ENCODE assay signal across 10 cellular contexts in genomic region chr5:39016587-39017275, GRCh38. TPM values are rescaled to one million over a fixed set of nuclear protein-coding genes. Genes with fewer than 3 reads are reported as not detected.
DNase-seq lines count a peak whose midpoint lies in the region; ATAC-seq and TF ChIP-seq lines count a peak whose summit lies in the region.
"Had no signal": no experiment of that assay in that cellular context is flagged by ENCODE, and none has a peak within 500 bp of the region (broad histone marks: within the 10 kb centered on the region; RNA-seq: fewer than 3 reads in every experiment).

No MANE protein-coding gene starts in this region.

- H3K9me3 Mint-ChIP-seq in CD4-positive, alpha-beta T cell = peaks cover 7% of the 10 kb centered on the region
- H3K9me3 Mint-ChIP-seq in osteocyte (ENCODE audit: unreplicated experiment) = peaks cover 3% of the 10 kb centered on the region

- H3K36me3 Mint-ChIP-seq in CD4-positive, alpha-beta T cell (ENCODE audit: low read depth) = peaks cover 95% of the 10 kb centered on the region
- H3K36me3 Mint-ChIP-seq in osteocyte (ENCODE audit: unreplicated experiment) = peaks cover 34% of the 10 kb centered on the region

- H3K4me3 Mint-ChIP-seq in CD4-positive, alpha-beta T cell = no peak overlapping the region
- H3K4me3 Mint-ChIP-seq in osteocyte (ENCODE audit: unreplicated experiment) = no peak overlapping the region

- no peaks in the 10 kb centered on the region for H3K27me3 Mint-ChIP-seq in CD4-positive, alpha-beta T cell
- H3K27me3 Mint-ChIP-seq in osteocyte (ENCODE audit: unreplicated experiment) = no peaks in the 10 kb centered on the region
- H3K27me3 Mint-ChIP-seq: effector memory CD8-positive, alpha-beta T cell had no signal

- TF ChIP-seq CTCF in CD4-positive, alpha-beta T cell (IDR thresholded peaks at IDR 0.05) = no peak
- no peak for TF ChIP-seq CTCF in HEK293 (tag by site-specific recombination; IDR thresholded peaks at IDR 0.05)
- no peak for TF ChIP-seq CTCF in brain microvascular endothelial cell (IDR thresholded peaks at IDR 0.05; ENCODE audit: low read depth, low read length, missing control alignments)
- TF ChIP-seq CTCF in osteocyte (IDR thresholded peaks at IDR 0.05) = no peak

- CTCF ChIA-PET in CD4-positive, alpha-beta T cell (lab: Charles Lee) = interaction anchor here (1.3 kb wide), 1 partner anchor 13 kb away, joined by 3 read pairs; no protein-coding TSS in a partner anchor
- CTCF ChIA-PET in HEK293 (lab: Yijun Ruan, JAX) = no interaction called here

- H3K4me1 ChIP-seq in HEK293 (ENCODE audit: control insufficient read depth, insufficient read depth, low read length) = no peaks in the 10 kb centered on the region

- H3K4me3 ChIP-seq in HEK293 (ENCODE audit: low read depth, low read length) (no peak overlapping the region), brain microvascular endothelial cell (ENCODE audit: low read depth, low read length) (no peak overlapping the region)

- ATAC-seq in CD4-positive, alpha-beta T cell (ENCODE audit: poor library complexity) = no peak
- ATAC-seq in HG02852 (IDR thresholded peaks at IDR 0.05; ENCODE audit: unreplicated experiment) (no peak), GM18517 (IDR thresholded peaks at IDR 0.05; ENCODE audit: unreplicated experiment) (no peak)
- ATAC-seq: effector memory CD8-positive, alpha-beta T cell had no signal

- intact Hi-C loops in CD4-positive, alpha-beta T cell (cut with DNase I, micrococcal nuclease) = loop anchor here in 1 of 2 experiments (5.0 kb wide), 1 partner anchor 41 kb away; no protein-coding TSS in a partner anchor

- H3K4me1 Mint-ChIP-seq in CD4-positive, alpha-beta T cell (ENCODE audit: low read depth) = peaks cover 60% of the 10 kb centered on the region
- peaks cover 33% of the 10 kb centered on the region for H3K4me1 Mint-ChIP-seq in osteocyte (ENCODE audit: unreplicated experiment)

- in situ Hi-C loops in brain microvascular endothelial cell (cut with HindIII; ENCODE audit: low pct_ligation_motif_present, low sequenced_read_pairs) = no loop called here

- DNase-seq in CD4-positive, alpha-beta T cell = no peak
- DNase-seq in brain microvascular endothelial cell (no peak), osteocyte (ENCODE audit: extremely low spot score, unreplicated experiment) (no peak), SW 1271 (lab: John Stamatoyannopoulos, UW) (no peak), dedifferentiated amniotic fluid mesenchymal stem cell (ENCODE audit: extremely low spot score) (no peak)
- DNase-seq: activated CD4-positive, alpha-beta T cell treated with anti-CD3 and anti-CD28 coated beads for 4 hours; effector memory CD8-positive, alpha-beta T cell had no signal

- peaks cover 9% of the 10 kb centered on the region for H3K9me3 ChIP-seq in CD4-positive, alpha-beta T cell (ENCODE audit: control insufficient read depth, low read length)
- no peaks in the 10 kb centered on the region for H3K9me3 ChIP-seq in HEK293 (ENCODE audit: control insufficient read depth, insufficient read depth, low read depth, low read length)

- no peaks in the 10 kb centered on the region for H3K27me3 ChIP-seq in CD4-positive, alpha-beta T cell (ENCODE audit: control insufficient read depth, insufficient read depth, low read length)
- no peaks in the 10 kb centered on the region for H3K27me3 ChIP-seq in brain microvascular endothelial cell (replicated peaks)

- H3K27ac ChIP-seq in CD4-positive, alpha-beta T cell (ENCODE audit: low read depth, low read length) = no peak overlapping the region
- no peak overlapping the region for H3K27ac ChIP-seq in HEK293 (ENCODE audit: extremely low read depth, low read depth, low read length)
- peak overlapping the region; percentile 97 for H3K27ac ChIP-seq in brain microvascular endothelial cell

- POLR2A ChIA-PET in CD4-positive, alpha-beta T cell (lab: Charles Lee) = interaction anchor here (0.6 kb wide), 1 partner anchor 81 kb away, joined by 3 read pairs; no protein-coding TSS in a partner anchor
- POLR2A ChIA-PET in HEK293 (lab: Yijun Ruan, JAX) = no interaction called here

- peaks cover 4 to 22% of the 10 kb centered on the region in 2 experiments; a peak in 2 of 3 replicates for H3K36me3 ChIP-seq in HEK293 (ENCODE audit: control insufficient read depth in 2 of 2, insufficient read depth in 1 of 2, low read length in 2 of 2)
- H3K36me3 ChIP-seq in brain microvascular endothelial cell (replicated peaks) = peaks cover 9% of the 10 kb centered on the region

- H3K27ac Mint-ChIP-seq in CD4-positive, alpha-beta T cell = peak overlapping the region; percentile 43
- H3K27ac Mint-ChIP-seq in osteocyte (ENCODE audit: unreplicated experiment) = peak overlapping the region; percentile 64

TF ChIP-seq in HEK293, 187 proteins besides CTCF, POLR2A, EP300 and RAD21:
- TF ChIP-seq ZNF23 (tag by site-specific recombination; IDR thresholded peaks at IDR 0.05; ENCODE audit: borderline replicate concordance) = no peak
- no peak for TF ChIP-seq ZFP41 (tag by site-specific recombination; IDR thresholded peaks at IDR 0.05; ENCODE audit: borderline replicate concordance)
- peak; percentile 94 for TF ChIP-seq BCL6B (tag by site-specific recombination; IDR thresholded peaks at IDR 0.05)
- no peak for TF ChIP-seq ZNF16 (tag by site-specific recombination; IDR thresholded peaks at IDR 0.05; ENCODE audit: low read depth)
TF ChIP-seq in HEK293: peak in this region for 1.

RNA-seq across cellular contexts. Expression of gene RICTOR, which starts 57.5 kb away (rescaled TPM):
- total RNA-seq in CD4-positive, alpha-beta T cell = 100 to 1,000 TPM; 125 TPM
- total RNA-seq in osteocyte = 31.2 and 32.9 TPM in 2 replicates
